2 cellular contexts compared by ENCODE assay signal in genomic region chr22:26401726-26402125, GRCh38.
TF ChIP-seq lines count a peak whose summit lies in the region.

No MANE protein-coding gene starts in this region.

TF ChIP-seq in IMR-90, 13 proteins besides CTCF, POLR2A, EP300 and RAD21:
- TF ChIP-seq MXI1 (IDR thresholded peaks at IDR 0.05; ENCODE audit: borderline replicate concordance, low read depth, low read length) = no peak
- TF ChIP-seq USF2 (IDR thresholded peaks at IDR 0.05; ENCODE audit: low read depth, low read length) = peak; percentile 9; the same call in 1 of the 2 replicates
- no peak for TF ChIP-seq BHLHE40 (IDR thresholded peaks at IDR 0.05; ENCODE audit: low read depth, low read length)
- no peak for TF ChIP-seq FOS (IDR thresholded peaks at IDR 0.05; ENCODE audit: low read depth, low read length)

TF ChIP-seq in H1, 55 proteins besides CTCF, POLR2A, EP300 and RAD21:
- TF ChIP-seq E2F6 (IDR thresholded peaks at IDR 0.05) (peak; percentile 58; the same call in 1 of the 2 replicates), YY1 (IDR thresholded peaks at IDR 0.05; ENCODE audit: low read depth, low read length) (peak; percentile 80; the same call in 1 of the 2 replicates), BACH1 (IDR thresholded peaks at IDR 0.05; ENCODE audit: low read length) (no peak), MAX (IDR thresholded peaks at IDR 0.05) (peak; percentile 30; the same call in 1 of the 2 replicates)
